ENCODE assay signal across 8 cellular contexts in genomic region chr2:152573168-152573567, GRCh38.
DNase-seq lines count a peak whose midpoint lies in the region; ATAC-seq lines count a peak whose summit lies in the region.

No MANE protein-coding gene starts in this region.

- no peak overlapping the region for H3K27ac Mint-ChIP-seq in CD4-positive, CD25-positive, alpha-beta regulatory T cell

- H3K27me3 Mint-ChIP-seq in CD4-positive, CD25-positive, alpha-beta regulatory T cell: peaks cover 5% of the 10 kb centered on the region

- H3K4me1 ChIP-seq in CD4-positive, CD25-positive, alpha-beta regulatory T cell (ENCODE audit: control insufficient read depth, insufficient read depth, low read length, poor library complexity, severe bottlenecking): no peaks in the 10 kb centered on the region

- H3K9me3 Mint-ChIP-seq in CD4-positive, CD25-positive, alpha-beta regulatory T cell: peaks cover 0 to 2% (median 0%) of the 10 kb centered on the region in 7 donors

- H3K9me3 ChIP-seq in CD4-positive, CD25-positive, alpha-beta regulatory T cell (ENCODE audit: control insufficient read depth in 2 of 2, low read length in 2 of 2): no peaks in the 10 kb centered on the region

- H3K4me1 Mint-ChIP-seq in CD4-positive, CD25-positive, alpha-beta regulatory T cell: peaks cover 0 to 4% (median 0%) of the 10 kb centered on the region in 4 donors

- no peaks in the 10 kb centered on the region for H3K36me3 Mint-ChIP-seq in CD4-positive, CD25-positive, alpha-beta regulatory T cell

- no peaks in the 10 kb centered on the region for H3K36me3 ChIP-seq in CD4-positive, CD25-positive, alpha-beta regulatory T cell (ENCODE audit: control insufficient read depth, insufficient read depth, low read length)

- H3K27me3 ChIP-seq in CD4-positive, CD25-positive, alpha-beta regulatory T cell (ENCODE audit: control insufficient read depth, insufficient read depth, low read length): peaks cover 3% of the 10 kb centered on the region

- ATAC-seq in CD4-positive, CD25-positive, alpha-beta regulatory T cell (ENCODE audit: low read depth in 2 of 2): peak; percentile 50 to 59
- ATAC-seq in GM19452 (IDR thresholded peaks at IDR 0.05; ENCODE audit: unreplicated experiment) (peak; percentile 93), HG03469 (IDR thresholded peaks at IDR 0.05; ENCODE audit: unreplicated experiment) (peak; percentile 96)

- no peak overlapping the region for H3K4me3 ChIP-seq in CD4-positive, CD25-positive, alpha-beta regulatory T cell (ENCODE audit: low read depth, low read length)

- no peak overlapping the region for H3K4me3 Mint-ChIP-seq in CD4-positive, CD25-positive, alpha-beta regulatory T cell

- no peak overlapping the region for H3K27ac ChIP-seq in CD4-positive, CD25-positive, alpha-beta regulatory T cell (ENCODE audit: insufficient read depth, low read length, poor library complexity, severe bottlenecking)

- DNase-seq in CD4-positive, CD25-positive, alpha-beta regulatory T cell: peak in 1 of 3 donors; percentile 47
- peak; percentile 44 to 55 for DNase-seq in activated CD4-positive, alpha-beta T cell treated with anti-CD3 and anti-CD28 coated beads, Interleukin-2, amount 50 U/mL, for 48 hours
- DNase-seq in globus pallidus (ENCODE audit: low spot score) (peak; percentile 67), GF-D8 (lab: John Stamatoyannopoulos, UW) (no peak), NCI-H748 (lab: John Stamatoyannopoulos, UW; ENCODE audit: unreplicated experiment) (no peak)
- peak; percentile 29 for DNase-seq in stimulated activated CD8-positive, alpha-beta memory T cell treated with anti-CD3 and anti-CD28 coated beads, Interleukin-4, amount 100 ng/mL, for 24 hours (ENCODE audit: low read depth)

Comparison
In these comparisons a context has a peak if more than half of its experiments do, and no peak if none do; other contexts are left out.
1. DNase-seq: peak in activated CD4-positive, alpha-beta T cell treated with anti-CD3 and anti-CD28 coated beads, Interleukin-2, amount 50 U/mL, for 48 hours (2 of 2), globus pallidus (single experiment) and stimulated activated CD8-positive, alpha-beta memory T cell treated with anti-CD3 and anti-CD28 coated beads, Interleukin-4, amount 100 ng/mL, for 24 hours (single experiment); none in GF-D8 (single experiment) and NCI-H748 (single experiment).
2. Peak in every context shown above with its lines, with median percentiles within 50 percentile points of each other: ATAC-seq.